ENCODE assay signal across 10 cellular contexts in genomic region chr12:64780220-64780530, GRCh38. TPM values are rescaled to one million over a fixed set of nuclear protein-coding genes. Genes with fewer than 3 reads are reported as not detected.
DNase-seq lines count a peak whose midpoint lies in the region; ATAC-seq, FAIRE-seq and TF ChIP-seq lines count a peak whose summit lies in the region.
"Had no signal": no experiment of that assay in that cellular context is flagged by ENCODE, and none has a peak within 500 bp of the region (broad histone marks: within the 10 kb centered on the region; RNA-seq: fewer than 3 reads in every experiment).

No MANE protein-coding gene starts in this region.

- intact Hi-C loops in head of caudate nucleus (cut with DNase I), result no loop called here

- H3K9ac ChIP-seq in keratinocyte (ENCODE audit: control insufficient read depth, extremely low read depth, insufficient read depth, low read length), result peak overlapping the region; percentile 9

- dilution Hi-C loops in keratinocyte (cut with MboI; ENCODE audit: extremely low pct_ligation_motif_present, low sequenced_read_pairs), result no loop called here

- no peaks in the 10 kb centered on the region for H3K79me2 ChIP-seq in keratinocyte (ENCODE audit: control insufficient read depth, insufficient read depth, low read length)

- CTCF ChIA-PET in WTC11 (lab: Charles Lee), result interaction anchor here (1.0 to 4.0 kb wide), 6 partner anchors 16 to 248 kb away, joined by 3 to 40 read pairs (median 4); no protein-coding TSS in a partner anchor

- H3K9me3 ChIP-seq in keratinocyte (ENCODE audit: control insufficient read depth, low read depth, low read length), result peaks cover 3% of the 10 kb centered on the region

- H3K4me3 Mint-ChIP-seq in T-helper 2 cell treated with Interferon-gamma antibody and Interleukin-4, amounts not matched to agents 5 μg/mL and 100 μg/mL, for 36 hours, result peak overlapping the region; percentile 69
- peak overlapping the region; percentile 62 for H3K4me3 Mint-ChIP-seq in WTC11
- H3K4me3 Mint-ChIP-seq in stimulated activated naive CD8-positive, alpha-beta T cell treated with anti-CD3 and anti-CD28 coated beads, Interleukin-15, amount 100 ng/mL, for 72 hours, result peak overlapping the region; percentile 62 to 77

- no peaks in the 10 kb centered on the region for H4K20me1 ChIP-seq in keratinocyte (ENCODE audit: control insufficient read depth, extremely low read depth, insufficient read depth, low read length)

- peak overlapping the region; percentile 12 for H2AFZ ChIP-seq in keratinocyte (ENCODE audit: control insufficient read depth, low read length)

- peaks cover 82% of the 10 kb centered on the region for H3K27me3 Mint-ChIP-seq in T-helper 2 cell treated with Interferon-gamma antibody and Interleukin-4, amounts not matched to agents 5 μg/mL and 100 μg/mL, for 36 hours (ENCODE audit: low read depth)
- peaks cover 81% of the 10 kb centered on the region for H3K27me3 Mint-ChIP-seq in WTC11 (ENCODE audit: low read depth)
- H3K27me3 Mint-ChIP-seq in stimulated activated naive CD8-positive, alpha-beta T cell treated with anti-CD3 and anti-CD28 coated beads, Interleukin-15, amount 100 ng/mL, for 72 hours, result peaks cover 92% of the 10 kb centered on the region

- H3K4me3 ChIP-seq in keratinocyte (ENCODE audit: control insufficient read depth in 2 of 3, extremely low read depth in 1 of 3, insufficient read depth in 2 of 3, low read depth in 1 of 3, low read length in 3 of 3), result peak overlapping the region; percentile 37 to 65 (median 54)

- peaks cover 4% of the 10 kb centered on the region for H3K4me1 ChIP-seq in keratinocyte (ENCODE audit: control insufficient read depth, extremely low read depth, insufficient read depth, low read length)

- no peak for FAIRE-seq in keratinocyte (lab: Jason Lieb, UNC)

- H3K27ac ChIP-seq in keratinocyte (ENCODE audit: control insufficient read depth, insufficient read depth, low read length), result no peak overlapping the region
- H3K27ac ChIP-seq: epithelial cell of prostate had no signal

- peaks cover 7% of the 10 kb centered on the region for H3K36me3 Mint-ChIP-seq in T-helper 2 cell treated with Interferon-gamma antibody and Interleukin-4, amounts not matched to agents 5 μg/mL and 100 μg/mL, for 36 hours (ENCODE audit: low read depth)
- H3K36me3 Mint-ChIP-seq in WTC11, result peaks cover 10% of the 10 kb centered on the region

- ATAC-seq in WTC11 (peak; percentile 29), esophagus mucosa (no peak)
- ATAC-seq in stimulated activated naive CD8-positive, alpha-beta T cell treated with anti-CD3 and anti-CD28 coated beads, Interleukin-15, amount 100 ng/mL, for 72 hours, result no peak

- no peak overlapping the region for H3K27ac Mint-ChIP-seq in T-helper 2 cell treated with Interferon-gamma antibody and Interleukin-4, amounts not matched to agents 5 μg/mL and 100 μg/mL, for 36 hours
- no peak overlapping the region for H3K27ac Mint-ChIP-seq in WTC11
- no peak overlapping the region for H3K27ac Mint-ChIP-seq in stimulated activated naive CD8-positive, alpha-beta T cell treated with anti-CD3 and anti-CD28 coated beads, Interleukin-15, amount 100 ng/mL, for 72 hours

- peaks cover 44% of the 10 kb centered on the region for H3K27me3 ChIP-seq in keratinocyte (ENCODE audit: control insufficient read depth, extremely low read depth, insufficient read depth, low read length)

- peaks cover 21% of the 10 kb centered on the region for H3K9me3 Mint-ChIP-seq in T-helper 2 cell treated with Interferon-gamma antibody and Interleukin-4, amounts not matched to agents 5 μg/mL and 100 μg/mL, for 36 hours
- H3K9me3 Mint-ChIP-seq in WTC11, result peaks cover 17% of the 10 kb centered on the region
- H3K9me3 Mint-ChIP-seq in stimulated activated naive CD8-positive, alpha-beta T cell treated with anti-CD3 and anti-CD28 coated beads, Interleukin-15, amount 100 ng/mL, for 72 hours, result peaks cover 19 to 32% of the 10 kb centered on the region in 2 donors

- POLR2A ChIA-PET in WTC11 (lab: Charles Lee), result no interaction called here

- no peaks in the 10 kb centered on the region for H3K36me3 ChIP-seq in keratinocyte (ENCODE audit: control insufficient read depth in 2 of 2, extremely low read depth in 1 of 2, insufficient read depth in 2 of 2, low read length in 2 of 2)

- DNase-seq in T-helper 2 cell treated with Interferon-gamma antibody and Interleukin-4, amounts not matched to agents 5 μg/mL and 100 μg/mL, for 36 hours (ENCODE audit: low spot score), result no peak
- no peak for DNase-seq in T-helper 2 cell
- DNase-seq in WTC11 (ENCODE audit: low spot score), result no peak
- DNase-seq in keratinocyte (ENCODE audit: low read depth, low spot score), result no peak
- no peak for DNase-seq in stimulated activated naive CD8-positive, alpha-beta T cell treated with anti-CD3 and anti-CD28 coated beads, Interleukin-15, amount 100 ng/mL, for 72 hours
- DNase-seq in head of caudate nucleus, result no peak
- DNase-seq in stimulated activated CD4-positive, alpha-beta T cell treated with anti-CD3 and anti-CD28 coated beads, Interleukin-2, amount 100 ng/mL, for 24 hours, result no peak
- DNase-seq: DND-41 had no signal

- peaks cover 13% of the 10 kb centered on the region for H3K4me1 Mint-ChIP-seq in T-helper 2 cell treated with Interferon-gamma antibody and Interleukin-4, amounts not matched to agents 5 μg/mL and 100 μg/mL, for 36 hours (ENCODE audit: low read depth)
- H3K4me1 Mint-ChIP-seq in WTC11, result peaks cover 11% of the 10 kb centered on the region
- peaks cover 14% of the 10 kb centered on the region for H3K4me1 Mint-ChIP-seq in stimulated activated naive CD8-positive, alpha-beta T cell treated with anti-CD3 and anti-CD28 coated beads, Interleukin-15, amount 100 ng/mL, for 72 hours

- TF ChIP-seq CTCF in WTC11 (IDR thresholded peaks at IDR 0.05) (no peak), keratinocyte (optimal IDR thresholded peaks at IDR 0.05 in 1 of 3, IDR thresholded peaks at IDR 0.05 in 1 of 3, conservative IDR thresholded peaks at IDR 0.05 in 1 of 3; ENCODE audit: extremely low read depth in 1 of 3, insufficient read depth in 2 of 3, low read length in 3 of 3) (no peak)

- no peaks in the 10 kb centered on the region for H3K9me1 ChIP-seq in keratinocyte (ENCODE audit: control insufficient read depth, extremely low read depth, insufficient read depth, low read length)

- H3K4me2 ChIP-seq in keratinocyte (ENCODE audit: control insufficient read depth, extremely low read depth, insufficient read depth, low read depth, low read length), result peak overlapping the region; percentile 76

TF ChIP-seq in WTC11, 78 proteins besides CTCF, POLR2A, EP300 and RAD21:
- TF ChIP-seq EMX1 (CRISPR knock-in tag; IDR thresholded peaks at IDR 0.05) (no peak), ZNF138 (CRISPR knock-in tag; conservative IDR thresholded peaks at IDR 0.05) (peak; percentile 56; the same call in 1 of the 2 replicates)
- TF ChIP-seq, protein P1, sequence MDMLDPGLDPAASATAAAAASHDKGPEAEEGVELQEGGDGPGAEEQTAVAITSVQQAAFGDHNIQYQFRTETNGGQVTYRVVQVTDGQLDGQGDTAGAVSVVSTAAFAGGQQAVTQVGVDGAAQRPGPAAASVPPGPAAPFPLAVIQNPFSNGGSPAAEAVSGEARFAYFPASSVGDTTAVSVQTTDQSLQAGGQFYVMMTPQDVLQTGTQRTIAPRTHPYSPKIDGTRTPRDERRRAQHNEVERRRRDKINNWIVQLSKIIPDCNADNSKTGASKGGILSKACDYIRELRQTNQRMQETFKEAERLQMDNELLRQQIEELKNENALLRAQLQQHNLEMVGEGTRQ (CRISPR knock-in tag; IDR thresholded peaks at IDR 0.05), result 0 out of 2 replicates have a peak, but pooled peaks have one; percentile 37

RNA-seq across cellular contexts. Expression of gene GNS, which starts 21.0 kb away (rescaled TPM):
- total RNA-seq in WTC11 (2021), result 24.7 to 31.8 TPM (median 30.6 TPM) in 3 replicates
- 48.4 to 57.8 TPM (median 57.8 TPM) in 3 replicates for polyA plus RNA-seq in keratinocyte
- polyA plus RNA-seq in keratinocyte (2011; ENCODE audit: low read depth), result 24.8 TPM
- polyA plus RNA-seq in keratinocyte (2011; cell fraction: cytosol; rRNA removed), result 17.0 and 27.9 TPM in 2 replicates
- polyA plus RNA-seq in keratinocyte (2011; cell fraction: nucleus; rRNA removed), result 96.5 and 103 TPM in 2 replicates
- polyA plus RNA-seq in keratinocyte (2012; ENCODE audit: low replicate concordance), result 29.7 and 35.6 TPM in 2 replicates
- polyA minus RNA-seq in keratinocyte, result 55.7 to 119 TPM (median 116 TPM) in 3 replicates
- 47.4 TPM for polyA minus RNA-seq in keratinocyte (2011; cell fraction: cytosol; rRNA and poly(A)+ RNA removed)
- 127 and 260 TPM in 2 replicates for polyA minus RNA-seq in keratinocyte (2011; cell fraction: nucleus; rRNA and poly(A)+ RNA removed)
- 28.9 TPM for total RNA-seq in esophagus mucosa

RNA-seq across cellular contexts. Expression of gene TBC1D30, which starts 44.3 kb away (rescaled TPM):
- total RNA-seq in WTC11 (2021), result 2.0 to 3.6 TPM (median 2.3 TPM) in 3 replicates
- 0.41 to 0.54 TPM (median 0.50 TPM) in 3 replicates for polyA plus RNA-seq in keratinocyte
- 1.1 TPM for polyA plus RNA-seq in keratinocyte (2011; ENCODE audit: low read depth)
- 0.42 and 0.55 TPM in 2 replicates for polyA plus RNA-seq in keratinocyte (2011; cell fraction: cytosol; rRNA removed)
- 0.56 and 0.69 TPM in 2 replicates for polyA plus RNA-seq in keratinocyte (2011; cell fraction: nucleus; rRNA removed)
- polyA plus RNA-seq in keratinocyte (2012; ENCODE audit: low replicate concordance), result 0.47 and 0.58 TPM in 2 replicates
- 1.0 to 1.6 TPM in 2 of 3 replicates, not detected in the other for polyA minus RNA-seq in keratinocyte
- polyA minus RNA-seq in keratinocyte (2011; cell fraction: cytosol; rRNA and poly(A)+ RNA removed), result 0.38 TPM
- polyA minus RNA-seq in keratinocyte (2011; cell fraction: nucleus; rRNA and poly(A)+ RNA removed), result 0.74 and 1.2 TPM in 2 replicates
- total RNA-seq in esophagus mucosa, result 0.72 TPM
